In genomic region chr16:88455610-88456355, GRCh38 we compare ENCODE assay signal across 1 cellular context.
TF ChIP-seq lines count a peak whose summit lies in the region.

No MANE protein-coding gene starts in this region.

TF ChIP-seq in HepG2, 621 proteins besides CTCF, POLR2A, EP300 and RAD21 (continued from another document and continues in another):
- 0 out of 2 replicates have a peak, but pooled peaks have one; percentile 27 for TF ChIP-seq ZNF280D (CRISPR knock-in tag; IDR thresholded peaks at IDR 0.05)
- TF ChIP-seq ZXDC (CRISPR knock-in tag; IDR thresholded peaks at IDR 0.05) = peak; percentile 71; the same call in 1 of the 2 replicates
- 0 out of 2 replicates have a peak, but pooled peaks have one; percentile 26 for TF ChIP-seq SMAD3 (CRISPR knock-in tag; IDR thresholded peaks at IDR 0.05)
- TF ChIP-seq CHD4 (IDR thresholded peaks at IDR 0.05; ENCODE audit: borderline replicate concordance, low read length) = 0 out of 2 replicates have a peak, but pooled peaks have one; percentile 58
- 0 out of 2 replicates have a peak, but pooled peaks have one; percentile 46 for TF ChIP-seq EED (CRISPR knock-in tag; IDR thresholded peaks at IDR 0.05)
- TF ChIP-seq ZNF367 (CRISPR knock-in tag; IDR thresholded peaks at IDR 0.05; ENCODE audit: borderline replicate concordance) = no peak
- 0 out of 2 replicates have a peak, but pooled peaks have one; percentile 43 for TF ChIP-seq ZSCAN21 (CRISPR knock-in tag; IDR thresholded peaks at IDR 0.05; ENCODE audit: borderline replicate concordance)
- peak; percentile 21 for TF ChIP-seq BHLHE40 (IDR thresholded peaks at IDR 0.05; ENCODE audit: low read length)
- no peak for TF ChIP-seq ZNF33B (CRISPR knock-in tag; IDR thresholded peaks at IDR 0.05)
- peak; percentile 77 for TF ChIP-seq ZFX (CRISPR knock-in tag; IDR thresholded peaks at IDR 0.05; ENCODE audit: low read depth)
- TF ChIP-seq ZNF263 (CRISPR knock-in tag; IDR thresholded peaks at IDR 0.05) = no peak
- no peak for TF ChIP-seq NCOR1 (IDR thresholded peaks at IDR 0.05; ENCODE audit: borderline replicate concordance, low read length)
- peak; percentile 33; the same call in 1 of the 2 replicates for TF ChIP-seq KDM5A (IDR thresholded peaks at IDR 0.05; ENCODE audit: borderline replicate concordance, low read length)
- TF ChIP-seq MEIS2 (CRISPR knock-in tag; IDR thresholded peaks at IDR 0.05) = peak; percentile 15; the same call in 1 of the 2 replicates
- peak; percentile 28; the same call in 1 of the 2 replicates for TF ChIP-seq HOXA3 (CRISPR knock-in tag; IDR thresholded peaks at IDR 0.05)
- TF ChIP-seq ZFY (CRISPR knock-in tag; IDR thresholded peaks at IDR 0.05) = peak; percentile 75
- no peak for TF ChIP-seq REXO4 (CRISPR knock-in tag; IDR thresholded peaks at IDR 0.05; ENCODE audit: borderline replicate concordance)
- TF ChIP-seq JUNB (CRISPR knock-in tag; IDR thresholded peaks at IDR 0.05; ENCODE audit: borderline replicate concordance) = 0 out of 2 replicates have a peak, but pooled peaks have one; percentile 16
- peak; percentile 77 for TF ChIP-seq TCF7 (IDR thresholded peaks at IDR 0.05; ENCODE audit: low read depth)
- TF ChIP-seq HNRNPLL (IDR thresholded peaks at IDR 0.05; ENCODE audit: low read depth, low read length, poor library complexity, severe bottlenecking) = peak; percentile 65
- TF ChIP-seq KLF6 (CRISPR knock-in tag; IDR thresholded peaks at IDR 0.05) = peak; percentile 78
- peak; percentile 69 for TF ChIP-seq SRSF1 (optimal IDR thresholded peaks at IDR 0.05; ENCODE audit: low read depth, low read length)
- peak; percentile 60; the same call in 1 of the 2 replicates for TF ChIP-seq POLR2G (IDR thresholded peaks at IDR 0.05; ENCODE audit: low read depth, low read length)
- TF ChIP-seq MYNN (CRISPR knock-in tag; IDR thresholded peaks at IDR 0.05; ENCODE audit: low read depth) = 0 out of 2 replicates have a peak, but pooled peaks have one; percentile 55
- TF ChIP-seq KDM5B (CRISPR knock-in tag; IDR thresholded peaks at IDR 0.05; ENCODE audit: borderline replicate concordance) = peak; percentile 59; the same call in 1 of the 2 replicates
- peak; percentile 23; the same call in 1 of the 2 replicates for TF ChIP-seq FOSL2 (CRISPR knock-in tag; IDR thresholded peaks at IDR 0.05)
- 0 out of 2 replicates have a peak, but pooled peaks have one; percentile 28 for TF ChIP-seq ZNF124 (CRISPR knock-in tag; IDR thresholded peaks at IDR 0.05)
- 0 out of 2 replicates have a peak, but pooled peaks have one; percentile 30 for TF ChIP-seq ZNF770 (CRISPR knock-in tag; IDR thresholded peaks at IDR 0.05)
- TF ChIP-seq ZC3H4 (CRISPR knock-in tag; IDR thresholded peaks at IDR 0.05; ENCODE audit: borderline replicate concordance) = no peak
- no peak for TF ChIP-seq ZNF816 (CRISPR knock-in tag; IDR thresholded peaks at IDR 0.05; ENCODE audit: borderline replicate concordance)
- TF ChIP-seq ZNF281 (CRISPR knock-in tag; IDR thresholded peaks at IDR 0.05; ENCODE audit: borderline replicate concordance) = peak; percentile 90
- no peak for TF ChIP-seq TCF12 (IDR thresholded peaks at IDR 0.05)
- TF ChIP-seq TCF12 (CRISPR knock-in tag; IDR thresholded peaks at IDR 0.05) = peak; percentile 13; the same call in 1 of the 2 replicates
- TF ChIP-seq ZNF235 (CRISPR knock-in tag; IDR thresholded peaks at IDR 0.05; ENCODE audit: borderline replicate concordance) = no peak
- no peak for TF ChIP-seq ELF3 (CRISPR knock-in tag; IDR thresholded peaks at IDR 0.05)
- TF ChIP-seq ZSCAN20 (CRISPR knock-in tag; IDR thresholded peaks at IDR 0.05; ENCODE audit: borderline replicate concordance) = no peak
- 0 out of 2 replicates have a peak, but pooled peaks have one; percentile 47 for TF ChIP-seq ZFP91 (CRISPR knock-in tag; IDR thresholded peaks at IDR 0.05; ENCODE audit: borderline replicate concordance)
- peak; percentile 37; the same call in 1 of the 2 replicates for TF ChIP-seq NFKB2 (CRISPR knock-in tag; IDR thresholded peaks at IDR 0.05; ENCODE audit: borderline replicate concordance)
- peak; percentile 37; the same call in 1 of the 2 replicates for TF ChIP-seq SP5 (CRISPR knock-in tag; IDR thresholded peaks at IDR 0.05; ENCODE audit: borderline replicate concordance, low read depth)
- peak; percentile 22; the same call in 1 of the 2 replicates for TF ChIP-seq ARHGAP35 (CRISPR knock-in tag; IDR thresholded peaks at IDR 0.05; ENCODE audit: borderline replicate concordance)
- TF ChIP-seq ATF6 (CRISPR knock-in tag; conservative IDR thresholded peaks at IDR 0.05) = 0 out of 2 replicates have a peak, but pooled peaks have one; percentile 54
- 0 out of 2 replicates have a peak, but pooled peaks have one; percentile 39 for TF ChIP-seq TOPORS (CRISPR knock-in tag; IDR thresholded peaks at IDR 0.05)
- TF ChIP-seq RBFOX2 (IDR thresholded peaks at IDR 0.05; ENCODE audit: low read depth, low read length) = peak; percentile 74
